Comparison of ENCODE assay signal across 8 cellular contexts in genomic region chr21:41768371-41769042, GRCh38. TPM values are rescaled to one million over a fixed set of nuclear protein-coding genes. Genes with fewer than 3 reads are reported as not detected.
DNase-seq lines count a peak whose midpoint lies in the region; ATAC-seq and TF ChIP-seq lines count a peak whose summit lies in the region.

No MANE protein-coding gene starts in this region.

- peaks cover 26% of the 10 kb centered on the region for H3K4me1 Mint-ChIP-seq in activated CD4-positive, alpha-beta T cell treated with anti-CD3 and anti-CD28 coated beads, Interleukin-2, amount 10 ng/mL, durations not matched to agents 7 days and 5 days

- H3K79me2 ChIP-seq in parathyroid adenoma = peaks cover 3% of the 10 kb centered on the region

- no peak overlapping the region for H3K27ac ChIP-seq in parathyroid adenoma

- H3K27me3 Mint-ChIP-seq in activated CD4-positive, alpha-beta T cell treated with anti-CD3 and anti-CD28 coated beads, Interleukin-2, amount 10 ng/mL, durations not matched to agents 7 days and 5 days = peaks cover 65% of the 10 kb centered on the region

- H3K4me1 ChIP-seq in ES-I3 (ENCODE audit: insufficient read depth, low read length) (peaks cover 14% of the 10 kb centered on the region; the same call in 1 of the 2 replicates), parathyroid adenoma (no peaks in the 10 kb centered on the region)

- H3K9me3 ChIP-seq in ES-I3 (ENCODE audit: control insufficient read depth, insufficient read depth, low read length) (no peaks in the 10 kb centered on the region), parathyroid adenoma (ENCODE audit: control insufficient read depth, low read length) (no peaks in the 10 kb centered on the region)

- peak overlapping the region; percentile 5 for H3K4me2 ChIP-seq in parathyroid adenoma (ENCODE audit: low read length)

- POLR2A ChIA-PET in activated CD4-positive, alpha-beta T cell treated with anti-CD3 and anti-CD28 coated beads, Interleukin-2, amount 10 ng/mL, durations not matched to agents 7 days and 5 days (lab: Charles Lee) = interaction anchor here (0.6 kb wide), 1 partner anchor 19 kb away, joined by 3 read pairs; no protein-coding TSS in a partner anchor

- ATAC-seq in GM19397 (IDR thresholded peaks at IDR 0.05; ENCODE audit: unreplicated experiment) = no peak

- DNase-seq in M059J (ENCODE audit: low read depth) = peak; percentile 98
- peak; percentile 34 for DNase-seq in activated CD4-positive, alpha-beta T cell treated with anti-CD3 and anti-CD28 coated beads, Interleukin-2, amount 10 ng/mL, durations not matched to agents 7 days and 5 days
- DNase-seq in fibroblast of mammary gland (ENCODE audit: low read depth) = peak; percentile 79
- no peak for DNase-seq in HPDE6-E6E7 (ENCODE audit: extremely low spot score)
- DNase-seq in globus pallidus (ENCODE audit: low spot score) = no peak

- H3K36me3 ChIP-seq in ES-I3 (ENCODE audit: insufficient read depth, low read length) (no peaks in the 10 kb centered on the region), parathyroid adenoma (ENCODE audit: control insufficient read depth, insufficient read depth, low read length) (no peaks in the 10 kb centered on the region)

- H3K4me3 Mint-ChIP-seq in activated CD4-positive, alpha-beta T cell treated with anti-CD3 and anti-CD28 coated beads, Interleukin-2, amount 10 ng/mL, durations not matched to agents 7 days and 5 days = peak overlapping the region; percentile 70

- no peaks in the 10 kb centered on the region for H3K9me3 Mint-ChIP-seq in activated CD4-positive, alpha-beta T cell treated with anti-CD3 and anti-CD28 coated beads, Interleukin-2, amount 10 ng/mL, durations not matched to agents 7 days and 5 days

- no peak overlapping the region for H2AFZ ChIP-seq in parathyroid adenoma

- TF ChIP-seq CTCF in fibroblast of mammary gland (conservative IDR thresholded peaks at IDR 0.05; ENCODE audit: control insufficient read depth, insufficient read depth, low read depth, low read length) = peak; percentile 28
- TF ChIP-seq CTCF in parathyroid adenoma (IDR thresholded peaks at IDR 0.05) = no peak

- H3K9ac ChIP-seq in ES-I3 (ENCODE audit: low read depth, low read length) = peak overlapping the region; percentile 61; the same call in 1 of the 2 replicates
- H3K9ac ChIP-seq in parathyroid adenoma = no peak overlapping the region

- peaks cover 2% of the 10 kb centered on the region for H3K36me3 Mint-ChIP-seq in activated CD4-positive, alpha-beta T cell treated with anti-CD3 and anti-CD28 coated beads, Interleukin-2, amount 10 ng/mL, durations not matched to agents 7 days and 5 days (ENCODE audit: low read depth)

- no peaks in the 10 kb centered on the region for H3K27me3 ChIP-seq in parathyroid adenoma (ENCODE audit: control insufficient read depth, insufficient read depth, low read length)

- peak overlapping the region; percentile 42 for H3K27ac Mint-ChIP-seq in activated CD4-positive, alpha-beta T cell treated with anti-CD3 and anti-CD28 coated beads, Interleukin-2, amount 10 ng/mL, durations not matched to agents 7 days and 5 days

- H3K4me3 ChIP-seq in fibroblast of mammary gland (ENCODE audit: control insufficient read depth, low read depth, low read length) (peak overlapping the region; percentile 17), parathyroid adenoma (ENCODE audit: low read depth, low read length) (no peak overlapping the region)

- CTCF ChIA-PET in activated CD4-positive, alpha-beta T cell treated with anti-CD3 and anti-CD28 coated beads, Interleukin-2, amount 10 ng/mL, durations not matched to agents 7 days and 5 days (lab: Charles Lee) = interaction anchor here (1.2 kb wide), 1 partner anchor 15 kb away, joined by 3 read pairs; no protein-coding TSS in a partner anchor

RNA-seq across cellular contexts. Expression of gene RIPK4, which starts 1.7 kb away (rescaled TPM):
- total RNA-seq in M059J (2014; rRNA removed; shearing (Covaris generic)) = 13.1 and 20.5 TPM in 2 replicates
- total RNA-seq in activated CD4-positive, alpha-beta T cell treated with anti-CD3 and anti-CD28 coated beads, Interleukin-2, amount 10 ng/mL, durations not matched to agents 7 days and 5 days = under 1 TPM in 1 of 2 experiments, not detected in 1; 0.07 TPM

Comparison
In these comparisons a context has a peak if more than half of its experiments do, and no peak if none do; other contexts are left out.
1. DNase-seq: peak in M059J (single experiment), activated CD4-positive, alpha-beta T cell treated with anti-CD3 and anti-CD28 coated beads, Interleukin-2, amount 10 ng/mL, durations not matched to agents 7 days and 5 days (single experiment) and fibroblast of mammary gland (single experiment); none in HPDE6-E6E7 (single experiment) and globus pallidus (single experiment).
2. RNA of gene RIPK4, which starts 1.7 kb away (total RNA-seq): 13.1 to 20.5 TPM in M059J; 0.07 TPM in activated CD4-positive, alpha-beta T cell treated with anti-CD3 and anti-CD28 coated beads, Interleukin-2, amount 10 ng/mL, durations not matched to agents 7 days and 5 days; every median in the first group is over 10 times any median in the second.